Comparison of ENCODE assay signal across 3 cellular contexts in the genomic region with DNA sequence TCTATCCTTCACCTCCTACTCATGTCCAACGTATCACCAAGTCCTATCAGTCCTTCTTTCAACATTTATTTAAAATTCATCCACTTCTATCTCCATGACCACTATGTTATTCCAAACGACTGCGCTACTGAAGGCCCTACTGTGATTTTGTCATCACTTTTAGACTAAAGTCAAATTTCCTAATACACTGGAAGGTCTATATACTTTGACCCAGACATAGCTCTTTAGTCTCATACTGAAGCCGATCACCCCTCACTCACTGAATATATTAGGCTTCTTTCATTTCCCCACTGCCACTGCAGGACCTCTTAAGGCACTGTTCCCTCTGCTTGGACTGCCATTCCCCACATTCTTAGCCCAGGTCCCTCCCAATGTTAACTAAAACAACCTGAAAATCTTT.
TF ChIP-seq lines count a peak whose summit lies in the region.

No MANE protein-coding gene starts in this region.

TF ChIP-seq in GM23338, 12 proteins besides CTCF, POLR2A, EP300 and RAD21 (continues in another document):
- TF ChIP-seq, protein P1, sequence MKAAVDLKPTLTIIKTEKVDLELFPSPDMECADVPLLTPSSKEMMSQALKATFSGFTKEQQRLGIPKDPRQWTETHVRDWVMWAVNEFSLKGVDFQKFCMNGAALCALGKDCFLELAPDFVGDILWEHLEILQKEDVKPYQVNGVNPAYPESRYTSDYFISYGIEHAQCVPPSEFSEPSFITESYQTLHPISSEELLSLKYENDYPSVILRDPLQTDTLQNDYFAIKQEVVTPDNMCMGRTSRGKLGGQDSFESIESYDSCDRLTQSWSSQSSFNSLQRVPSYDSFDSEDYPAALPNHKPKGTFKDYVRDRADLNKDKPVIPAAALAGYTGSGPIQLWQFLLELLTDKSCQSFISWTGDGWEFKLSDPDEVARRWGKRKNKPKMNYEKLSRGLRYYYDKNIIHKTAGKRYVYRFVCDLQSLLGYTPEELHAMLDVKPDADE (IDR thresholded peaks at IDR 0.05): no peak
- no peak for TF ChIP-seq JUNB (IDR thresholded peaks at IDR 0.05; ENCODE audit: unreplicated experiment)
- TF ChIP-seq CREB1 (CRISPR knock-in tag; IDR thresholded peaks at IDR 0.05; ENCODE audit: low read depth): no peak
- TF ChIP-seq EZH2 (IDR thresholded peaks at IDR 0.05; ENCODE audit: low read depth, unreplicated experiment): no peak
- no peak for TF ChIP-seq ZNF331 (CRISPR knock-in tag; IDR thresholded peaks at IDR 0.05; ENCODE audit: low read depth)
- TF ChIP-seq POLR2AphosphoS5 (IDR thresholded peaks at IDR 0.05; ENCODE audit: low read depth): no peak
- TF ChIP-seq, protein P2, sequence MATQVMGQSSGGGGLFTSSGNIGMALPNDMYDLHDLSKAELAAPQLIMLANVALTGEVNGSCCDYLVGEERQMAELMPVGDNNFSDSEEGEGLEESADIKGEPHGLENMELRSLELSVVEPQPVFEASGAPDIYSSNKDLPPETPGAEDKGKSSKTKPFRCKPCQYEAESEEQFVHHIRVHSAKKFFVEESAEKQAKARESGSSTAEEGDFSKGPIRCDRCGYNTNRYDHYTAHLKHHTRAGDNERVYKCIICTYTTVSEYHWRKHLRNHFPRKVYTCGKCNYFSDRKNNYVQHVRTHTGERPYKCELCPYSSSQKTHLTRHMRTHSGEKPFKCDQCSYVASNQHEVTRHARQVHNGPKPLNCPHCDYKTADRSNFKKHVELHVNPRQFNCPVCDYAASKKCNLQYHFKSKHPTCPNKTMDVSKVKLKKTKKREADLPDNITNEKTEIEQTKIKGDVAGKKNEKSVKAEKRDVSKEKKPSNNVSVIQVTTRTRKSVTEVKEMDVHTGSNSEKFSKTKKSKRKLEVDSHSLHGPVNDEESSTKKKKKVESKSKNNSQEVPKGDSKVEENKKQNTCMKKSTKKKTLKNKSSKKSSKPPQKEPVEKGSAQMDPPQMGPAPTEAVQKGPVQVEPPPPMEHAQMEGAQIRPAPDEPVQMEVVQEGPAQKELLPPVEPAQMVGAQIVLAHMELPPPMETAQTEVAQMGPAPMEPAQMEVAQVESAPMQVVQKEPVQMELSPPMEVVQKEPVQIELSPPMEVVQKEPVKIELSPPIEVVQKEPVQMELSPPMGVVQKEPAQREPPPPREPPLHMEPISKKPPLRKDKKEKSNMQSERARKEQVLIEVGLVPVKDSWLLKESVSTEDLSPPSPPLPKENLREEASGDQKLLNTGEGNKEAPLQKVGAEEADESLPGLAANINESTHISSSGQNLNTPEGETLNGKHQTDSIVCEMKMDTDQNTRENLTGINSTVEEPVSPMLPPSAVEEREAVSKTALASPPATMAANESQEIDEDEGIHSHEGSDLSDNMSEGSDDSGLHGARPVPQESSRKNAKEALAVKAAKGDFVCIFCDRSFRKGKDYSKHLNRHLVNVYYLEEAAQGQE (IDR thresholded peaks at IDR 0.05; ENCODE audit: unreplicated experiment): no peak
- no peak for TF ChIP-seq STAT1 (IDR thresholded peaks at IDR 0.05; ENCODE audit: unreplicated experiment)
- TF ChIP-seq EZH2phosphoT487 (IDR thresholded peaks at IDR 0.05; ENCODE audit: unreplicated experiment): no peak

TF ChIP-seq in WTC11, 78 proteins besides CTCF, POLR2A, EP300 and RAD21 (continued from another document and continues in another):
- TF ChIP-seq, protein P3, sequence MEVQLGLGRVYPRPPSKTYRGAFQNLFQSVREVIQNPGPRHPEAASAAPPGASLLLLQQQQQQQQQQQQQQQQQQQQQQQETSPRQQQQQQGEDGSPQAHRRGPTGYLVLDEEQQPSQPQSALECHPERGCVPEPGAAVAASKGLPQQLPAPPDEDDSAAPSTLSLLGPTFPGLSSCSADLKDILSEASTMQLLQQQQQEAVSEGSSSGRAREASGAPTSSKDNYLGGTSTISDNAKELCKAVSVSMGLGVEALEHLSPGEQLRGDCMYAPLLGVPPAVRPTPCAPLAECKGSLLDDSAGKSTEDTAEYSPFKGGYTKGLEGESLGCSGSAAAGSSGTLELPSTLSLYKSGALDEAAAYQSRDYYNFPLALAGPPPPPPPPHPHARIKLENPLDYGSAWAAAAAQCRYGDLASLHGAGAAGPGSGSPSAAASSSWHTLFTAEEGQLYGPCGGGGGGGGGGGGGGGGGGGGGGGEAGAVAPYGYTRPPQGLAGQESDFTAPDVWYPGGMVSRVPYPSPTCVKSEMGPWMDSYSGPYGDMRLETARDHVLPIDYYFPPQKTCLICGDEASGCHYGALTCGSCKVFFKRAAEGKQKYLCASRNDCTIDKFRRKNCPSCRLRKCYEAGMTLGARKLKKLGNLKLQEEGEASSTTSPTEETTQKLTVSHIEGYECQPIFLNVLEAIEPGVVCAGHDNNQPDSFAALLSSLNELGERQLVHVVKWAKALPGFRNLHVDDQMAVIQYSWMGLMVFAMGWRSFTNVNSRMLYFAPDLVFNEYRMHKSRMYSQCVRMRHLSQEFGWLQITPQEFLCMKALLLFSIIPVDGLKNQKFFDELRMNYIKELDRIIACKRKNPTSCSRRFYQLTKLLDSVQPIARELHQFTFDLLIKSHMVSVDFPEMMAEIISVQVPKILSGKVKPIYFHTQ (CRISPR knock-in tag; IDR thresholded peaks at IDR 0.05): no peak
- TF ChIP-seq ZNF138 (CRISPR knock-in tag; conservative IDR thresholded peaks at IDR 0.05) (no peak), ZNF317 (CRISPR knock-in tag; IDR thresholded peaks at IDR 0.05; ENCODE audit: borderline replicate concordance, low read depth) (no peak), ZNF671 (CRISPR knock-in tag; IDR thresholded peaks at IDR 0.05) (no peak), ELF4 (CRISPR knock-in tag; IDR thresholded peaks at IDR 0.05; ENCODE audit: low read depth) (no peak), ATF1 (CRISPR knock-in tag; IDR thresholded peaks at IDR 0.05) (no peak)
- TF ChIP-seq, protein P4, sequence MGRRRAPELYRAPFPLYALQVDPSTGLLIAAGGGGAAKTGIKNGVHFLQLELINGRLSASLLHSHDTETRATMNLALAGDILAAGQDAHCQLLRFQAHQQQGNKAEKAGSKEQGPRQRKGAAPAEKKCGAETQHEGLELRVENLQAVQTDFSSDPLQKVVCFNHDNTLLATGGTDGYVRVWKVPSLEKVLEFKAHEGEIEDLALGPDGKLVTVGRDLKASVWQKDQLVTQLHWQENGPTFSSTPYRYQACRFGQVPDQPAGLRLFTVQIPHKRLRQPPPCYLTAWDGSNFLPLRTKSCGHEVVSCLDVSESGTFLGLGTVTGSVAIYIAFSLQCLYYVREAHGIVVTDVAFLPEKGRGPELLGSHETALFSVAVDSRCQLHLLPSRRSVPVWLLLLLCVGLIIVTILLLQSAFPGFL (CRISPR knock-in tag; IDR thresholded peaks at IDR 0.05; ENCODE audit: borderline replicate concordance): no peak
- TF ChIP-seq, protein P5, sequence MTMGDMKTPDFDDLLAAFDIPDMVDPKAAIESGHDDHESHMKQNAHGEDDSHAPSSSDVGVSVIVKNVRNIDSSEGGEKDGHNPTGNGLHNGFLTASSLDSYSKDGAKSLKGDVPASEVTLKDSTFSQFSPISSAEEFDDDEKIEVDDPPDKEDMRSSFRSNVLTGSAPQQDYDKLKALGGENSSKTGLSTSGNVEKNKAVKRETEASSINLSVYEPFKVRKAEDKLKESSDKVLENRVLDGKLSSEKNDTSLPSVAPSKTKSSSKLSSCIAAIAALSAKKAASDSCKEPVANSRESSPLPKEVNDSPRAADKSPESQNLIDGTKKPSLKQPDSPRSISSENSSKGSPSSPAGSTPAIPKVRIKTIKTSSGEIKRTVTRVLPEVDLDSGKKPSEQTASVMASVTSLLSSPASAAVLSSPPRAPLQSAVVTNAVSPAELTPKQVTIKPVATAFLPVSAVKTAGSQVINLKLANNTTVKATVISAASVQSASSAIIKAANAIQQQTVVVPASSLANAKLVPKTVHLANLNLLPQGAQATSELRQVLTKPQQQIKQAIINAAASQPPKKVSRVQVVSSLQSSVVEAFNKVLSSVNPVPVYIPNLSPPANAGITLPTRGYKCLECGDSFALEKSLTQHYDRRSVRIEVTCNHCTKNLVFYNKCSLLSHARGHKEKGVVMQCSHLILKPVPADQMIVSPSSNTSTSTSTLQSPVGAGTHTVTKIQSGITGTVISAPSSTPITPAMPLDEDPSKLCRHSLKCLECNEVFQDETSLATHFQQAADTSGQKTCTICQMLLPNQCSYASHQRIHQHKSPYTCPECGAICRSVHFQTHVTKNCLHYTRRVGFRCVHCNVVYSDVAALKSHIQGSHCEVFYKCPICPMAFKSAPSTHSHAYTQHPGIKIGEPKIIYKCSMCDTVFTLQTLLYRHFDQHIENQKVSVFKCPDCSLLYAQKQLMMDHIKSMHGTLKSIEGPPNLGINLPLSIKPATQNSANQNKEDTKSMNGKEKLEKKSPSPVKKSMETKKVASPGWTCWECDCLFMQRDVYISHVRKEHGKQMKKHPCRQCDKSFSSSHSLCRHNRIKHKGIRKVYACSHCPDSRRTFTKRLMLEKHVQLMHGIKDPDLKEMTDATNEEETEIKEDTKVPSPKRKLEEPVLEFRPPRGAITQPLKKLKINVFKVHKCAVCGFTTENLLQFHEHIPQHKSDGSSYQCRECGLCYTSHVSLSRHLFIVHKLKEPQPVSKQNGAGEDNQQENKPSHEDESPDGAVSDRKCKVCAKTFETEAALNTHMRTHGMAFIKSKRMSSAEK (CRISPR knock-in tag; IDR thresholded peaks at IDR 0.05; ENCODE audit: borderline replicate concordance): no peak

TF ChIP-seq in liver, 16 proteins besides CTCF, POLR2A, EP300 and RAD21 (continued from another document):
- TF ChIP-seq, protein P2 (IDR thresholded peaks at IDR 0.05): peak; percentile 32
